ENCODE assay signal across 10 cellular contexts in the genomic region with DNA sequence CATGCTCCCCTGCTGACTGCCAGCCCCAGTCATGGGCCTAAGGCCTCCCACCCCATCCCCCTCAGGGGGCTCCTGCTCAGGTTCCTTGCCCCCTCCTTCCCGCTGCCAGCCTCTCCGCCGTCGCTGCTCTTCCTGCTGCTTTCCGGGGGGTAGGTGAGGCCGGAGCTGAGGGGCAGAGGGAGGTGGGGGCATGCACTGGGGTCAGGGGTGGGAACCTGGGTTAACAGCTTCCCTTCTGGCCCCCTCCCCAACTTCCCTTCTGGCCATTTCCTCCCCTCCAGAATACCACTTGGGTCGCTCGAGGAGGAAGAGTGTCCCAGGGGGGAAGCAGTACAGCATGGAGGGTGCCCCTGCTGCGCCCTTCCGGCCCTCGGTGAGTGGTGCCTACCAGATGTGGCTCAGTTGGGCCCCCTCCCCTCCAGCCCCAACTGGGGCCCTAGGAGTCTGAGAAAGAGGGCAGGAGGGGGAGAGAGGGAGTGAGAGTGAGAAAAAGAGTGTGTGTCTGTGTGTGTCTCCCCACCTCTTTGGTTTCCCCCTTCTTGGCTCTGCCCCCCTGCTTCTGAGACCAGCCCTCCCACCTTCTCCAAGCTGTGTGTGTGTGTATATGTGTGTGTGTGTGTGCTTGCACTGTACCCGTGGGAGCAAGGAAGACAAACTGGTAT. TPM values are rescaled to one million over a fixed set of nuclear protein-coding genes. Genes with fewer than 3 reads are reported as not detected.
DNase-seq lines count a peak whose midpoint lies in the region; ATAC-seq, FAIRE-seq and TF ChIP-seq lines count a peak whose summit lies in the region.
"Had no signal": no experiment of that assay in that cellular context is flagged by ENCODE, and none has a peak within 500 bp of the region (broad histone marks: within the 10 kb centered on the region; RNA-seq: fewer than 3 reads in every experiment).

No MANE protein-coding gene starts in this region.

- H3K36me3 Mint-ChIP-seq in WTC11, result peaks cover 21% of the 10 kb centered on the region

- H3K36me3 ChIP-seq in cardiac muscle cell (peaks cover 18% of the 10 kb centered on the region), kidney (ENCODE audit: control insufficient read depth in 1 of 2, insufficient read depth in 2 of 2, low read length in 2 of 2) (peaks cover 0 to 10% of the 10 kb centered on the region in 2 donors)
- H3K36me3 ChIP-seq: breast epithelium had no signal

- no peaks in the 10 kb centered on the region for H3K27me3 ChIP-seq in cardiac muscle cell
- H3K27me3 ChIP-seq: breast epithelium had no signal

- POLR2A ChIA-PET in WTC11 (lab: Charles Lee), result interaction anchor here (0.6 to 4.1 kb wide), 4 partner anchors 8 to 153 kb away, joined by 3 to 26 read pairs (median 8); partner anchors contain the start of genes PHF1 and ZBTB9

- DNase-seq in cardiac muscle cell (ENCODE audit: low read depth in 1 of 2, low spot score in 1 of 2) (no peak), left cardiac atrium (no peak), WTC11 (ENCODE audit: low spot score) (peak; percentile 47), kidney (peak; percentile 77), left colon (no peak), LoVo (ENCODE audit: low spot score) (no peak), 8988T (no peak)

- FAIRE-seq in kidney (lab: Jason Lieb, UNC), result no peak

- H3K9ac ChIP-seq in kidney (ENCODE audit: low read length in 2 of 2), result no peak overlapping the region
- H3K9ac ChIP-seq: KMS-11 had no signal

- intact Hi-C loops in left cardiac atrium (cut with DNase I), result no loop called here
- intact Hi-C loops in kidney (cut with DNase I), result no loop called here
- intact Hi-C loops in left colon (cut with DNase I, micrococcal nuclease), result no loop called here

- TF ChIP-seq CTCF in cardiac muscle cell (IDR thresholded peaks at IDR 0.05; ENCODE audit: low read depth, low read length) (no peak), WTC11 (IDR thresholded peaks at IDR 0.05) (no peak), kidney (IDR thresholded peaks at IDR 0.05; ENCODE audit: borderline replicate concordance, extremely low read depth, insufficient read depth) (no peak)

- H3K27ac Mint-ChIP-seq in WTC11, result peak overlapping the region; percentile 93

- no peaks in the 10 kb centered on the region for H3K27me3 Mint-ChIP-seq in WTC11 (ENCODE audit: low read depth)

- H3K4me1 Mint-ChIP-seq in WTC11, result peaks cover 58% of the 10 kb centered on the region

- H3K4me3 Mint-ChIP-seq in WTC11, result peak overlapping the region; percentile 71

- no peaks in the 10 kb centered on the region for H3K9me3 Mint-ChIP-seq in WTC11

- CTCF ChIA-PET in WTC11 (lab: Charles Lee), result interaction anchor here (1.0 to 2.4 kb wide), 4 partner anchors 14 to 155 kb away, joined by 4 to 30 read pairs (median 10); partner anchors contain the start of genes B3GALT4 and CUTA

- H3K4me1 ChIP-seq in cardiac muscle cell (ENCODE audit: low read depth) (peaks cover 55% of the 10 kb centered on the region), kidney (ENCODE audit: control insufficient read depth in 1 of 2, insufficient read depth in 1 of 2, low read depth in 1 of 2, low read length in 2 of 2) (peaks cover 7 to 29% of the 10 kb centered on the region in 2 donors)

- no peak for ATAC-seq in left cardiac atrium
- peak; percentile 1; the same call in 1 of the 2 replicates for ATAC-seq in WTC11
- no peak for ATAC-seq in left colon
- ATAC-seq in GM19328 (IDR thresholded peaks at IDR 0.05; ENCODE audit: unreplicated experiment), result no peak

- peak overlapping the region; percentile 98 for H3K27ac ChIP-seq in cardiac muscle cell
- H3K27ac ChIP-seq in kidney (ENCODE audit: low read depth in 2 of 2, low read length in 2 of 2), result no peak overlapping the region
- H3K27ac ChIP-seq: breast epithelium, KMS-11 had no signal

- H3K4me3 ChIP-seq in cardiac muscle cell, result peak overlapping the region; percentile 9
- H3K4me3 ChIP-seq in kidney (ENCODE audit: low read length in 2 of 2), result no peak overlapping the region

- H3K9me3 ChIP-seq in cardiac muscle cell (ENCODE audit: low read depth), result no peaks in the 10 kb centered on the region
- no peaks in the 10 kb centered on the region for H3K9me3 ChIP-seq in kidney (ENCODE audit: control insufficient read depth in 1 of 2, low read length in 2 of 2)
- H3K9me3 ChIP-seq: breast epithelium had no signal

TF ChIP-seq in WTC11, 78 proteins besides CTCF, POLR2A, EP300 and RAD21:
- TF ChIP-seq, protein P1, sequence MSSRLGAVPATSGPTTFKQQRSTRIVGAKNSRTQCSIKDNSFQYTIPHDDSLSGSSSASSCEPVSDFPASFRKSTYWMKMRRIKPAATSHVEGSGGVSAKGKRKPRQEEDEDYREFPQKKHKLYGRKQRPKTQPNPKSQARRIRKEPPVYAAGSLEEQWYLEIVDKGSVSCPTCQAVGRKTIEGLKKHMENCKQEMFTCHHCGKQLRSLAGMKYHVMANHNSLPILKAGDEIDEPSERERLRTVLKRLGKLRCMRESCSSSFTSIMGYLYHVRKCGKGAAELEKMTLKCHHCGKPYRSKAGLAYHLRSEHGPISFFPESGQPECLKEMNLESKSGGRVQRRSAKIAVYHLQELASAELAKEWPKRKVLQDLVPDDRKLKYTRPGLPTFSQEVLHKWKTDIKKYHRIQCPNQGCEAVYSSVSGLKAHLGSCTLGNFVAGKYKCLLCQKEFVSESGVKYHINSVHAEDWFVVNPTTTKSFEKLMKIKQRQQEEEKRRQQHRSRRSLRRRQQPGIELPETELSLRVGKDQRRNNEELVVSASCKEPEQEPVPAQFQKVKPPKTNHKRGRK (CRISPR knock-in tag; IDR thresholded peaks at IDR 0.05; ENCODE audit: borderline replicate concordance), result no peak
- TF ChIP-seq ZNF232 (CRISPR knock-in tag; IDR thresholded peaks at IDR 0.05) (0 out of 2 replicates have a peak, but pooled peaks have one; percentile 13), NFATC4 (CRISPR knock-in tag; IDR thresholded peaks at IDR 0.05) (no peak), ZNF423 (CRISPR knock-in tag; IDR thresholded peaks at IDR 0.05) (peak; percentile 92), KAT7 (CRISPR knock-in tag; IDR thresholded peaks at IDR 0.05; ENCODE audit: borderline replicate concordance) (no peak), ETV6 (CRISPR knock-in tag; IDR thresholded peaks at IDR 0.05) (peak; percentile 98), FOXK1 (CRISPR knock-in tag; IDR thresholded peaks at IDR 0.05) (peak; percentile 43; the same call in 1 of the 2 replicates), ZBTB21 (CRISPR knock-in tag; IDR thresholded peaks at IDR 0.05; ENCODE audit: borderline replicate concordance) (no peak), OVOL2 (CRISPR knock-in tag; IDR thresholded peaks at IDR 0.05; ENCODE audit: borderline replicate concordance) (no peak), ZNF425 (CRISPR knock-in tag; conservative IDR thresholded peaks at IDR 0.05) (no peak), ZNF138 (CRISPR knock-in tag; conservative IDR thresholded peaks at IDR 0.05) (no peak), FOXP1 (CRISPR knock-in tag; IDR thresholded peaks at IDR 0.05; ENCODE audit: borderline replicate concordance) (no peak), TEAD1 (CRISPR knock-in tag; IDR thresholded peaks at IDR 0.05) (peak; percentile 74; the same call in 1 of the 2 replicates)

RNA-seq across cellular contexts. Expression of gene SYNGAP1, which starts 12.1 kb away (rescaled TPM):
- total RNA-seq in cardiac muscle cell, result 14.9 and 20.2 TPM in 2 replicates
- 6.8 and 10.5 TPM in 2 replicates for polyA plus RNA-seq in cardiac muscle cell
- total RNA-seq in left cardiac atrium, result 1 to 10 TPM; 9.0 to 9.8 TPM
- 139 to 172 TPM (median 160 TPM) in 3 replicates for total RNA-seq in WTC11 (2021)
- total RNA-seq in kidney, result 17.8 TPM
- 2.7 TPM for polyA plus RNA-seq in kidney (ENCODE audit: insufficient read depth, low read depth, low replicate concordance)
- 1 to 10 TPM; 6.8 to 9.1 TPM for total RNA-seq in left colon

RNA-seq across cellular contexts. Expression of gene CUTA, which starts 14.1 kb away (rescaled TPM):
- total RNA-seq in cardiac muscle cell (304 and 348 TPM in 2 replicates), left cardiac atrium (100 to 1,000 TPM; 114 to 126 TPM), WTC11 (2021) (229 to 247 TPM (median 243 TPM) in 3 replicates), kidney (163 TPM), left colon (100 to 1,000 TPM; 162 to 169 TPM)
- polyA plus RNA-seq in cardiac muscle cell (426 and 501 TPM in 2 replicates), kidney (ENCODE audit: insufficient read depth, low read depth, low replicate concordance) (433 TPM)

RNA-seq across cellular contexts. Expression of gene PHF1, which starts 21.2 kb away (rescaled TPM):
- total RNA-seq in cardiac muscle cell, result 61.9 and 116 TPM in 2 replicates
- polyA plus RNA-seq in cardiac muscle cell, result 34.5 and 62.1 TPM in 2 replicates
- 10 to 100 TPM; 49.5 to 58.3 TPM for total RNA-seq in left cardiac atrium
- 60.0 to 63.6 TPM (median 60.2 TPM) in 3 replicates for total RNA-seq in WTC11 (2021)
- 63.8 TPM for total RNA-seq in kidney
- 87.6 TPM for polyA plus RNA-seq in kidney (ENCODE audit: insufficient read depth, low read depth, low replicate concordance)
- 10 to 100 TPM; 28.3 to 41.2 TPM for total RNA-seq in left colon

RNA-seq across cellular contexts. Expression of gene ZBTB9, which starts 22.4 kb away (rescaled TPM):
- total RNA-seq in cardiac muscle cell (5.5 and 7.8 TPM in 2 replicates), left cardiac atrium (1 to 10 TPM; 4.4 to 5.9 TPM), WTC11 (2021) (19.4 to 21.2 TPM (median 20.8 TPM) in 3 replicates), kidney (11.5 TPM), left colon (1 to 10 TPM; 3.9 to 7.9 TPM)
- polyA plus RNA-seq in cardiac muscle cell (9.5 and 11.2 TPM in 2 replicates), kidney (ENCODE audit: insufficient read depth, low read depth, low replicate concordance) (6.4 TPM)

RNA-seq across cellular contexts. Expression of gene KIFC1, which starts 40.4 kb away (rescaled TPM):
- total RNA-seq in cardiac muscle cell (14.0 and 69.2 TPM in 2 replicates), left cardiac atrium (1 to 10 TPM in 1 of 2 donors, under 1 TPM in 1; 0.31 to 1.9 TPM), WTC11 (2021) (79.5 to 97.3 TPM (median 83.7 TPM) in 3 replicates), kidney (2.3 TPM), left colon (10 to 100 TPM in 1 of 2 donors, 1 to 10 TPM in 1; 4.1 to 14.7 TPM)
- polyA plus RNA-seq in cardiac muscle cell (9.4 and 33.3 TPM in 2 replicates), kidney (ENCODE audit: insufficient read depth, low read depth, low replicate concordance) (not detected)

Comparison
In these comparisons a context has a peak if more than half of its experiments do, and no peak if none do; other contexts are left out.
1. DNase-seq: peak in WTC11 (single experiment) and kidney (single experiment); none in cardiac muscle cell (0 of 2), left cardiac atrium (single experiment), left colon (0 of 2), LoVo (single experiment) and 8988T (single experiment).